Comparison of ENCODE assay signal across 25 cellular contexts in genomic region chr19:8023371-8023770, GRCh38. TPM values are rescaled to one million over a fixed set of nuclear protein-coding genes. Genes with fewer than 3 reads are reported as not detected.
"Had no signal": no experiment of that assay in that cellular context is flagged by ENCODE, and none has a peak within 500 bp of the region (broad histone marks: within the 10 kb centered on the region; RNA-seq: fewer than 3 reads in every experiment).

No MANE protein-coding gene starts in this region.

- DNase-seq: activated CD4-positive, alpha-beta T cell treated with anti-CD3 and anti-CD28 coated beads for 48 hours; activated CD4-positive, alpha-beta T cell treated with anti-CD3 and anti-CD28 coated beads, Interleukin-2, amount 50 U/mL, for 4 hours; activated CD4-positive, CD25-positive, alpha-beta regulatory T cell treated with anti-CD3 and anti-CD28 coated beads, Interleukin-2, amount 50 U/mL, for 72 hours; activated CD8-positive, alpha-beta memory T cell treated with anti-CD3 and anti-CD28 coated beads, Interleukin-2, amount 50 U/mL, for 48 hours; activated CD8-positive, alpha-beta T cell treated with anti-CD3 and anti-CD28 coated beads, Interleukin-2, amount 10 ng/mL, durations not matched to agents 7 days and 5 days; activated naive CD4-positive, alpha-beta T cell; activated naive CD8-positive, alpha-beta T cell treated with anti-CD3 and anti-CD28 coated beads, Interleukin-2, amount 50 U/mL, for 24 hours; activated T-cell treated with anti-CD3 and anti-CD28 coated beads, Interleukin-2, amount 50 U/mL, for 1 hour; brain microvascular endothelial cell; KG1; NCI-H1048; NCI-H146; NCI-H187 treated with DMSO at 0.1 percent for 48 hours; NCI-H2081 treated with DMSO at 0.1 percent for 48 hours; NCI-H446; NCI-H524; PC-3; SIG-M5; T-helper 17 cell; T-helper 9 cell had no signal

- ATAC-seq: activated CD8-positive, alpha-beta T cell treated with anti-CD3 and anti-CD28 coated beads, Interleukin-2, amount 10 ng/mL, durations not matched to agents 7 days and 5 days; activated naive CD4-positive, alpha-beta T cell treated with anti-CD3 and anti-CD28 coated beads, Interleukin-2, amount 50 U/mL, for 72 hours; activated naive CD8-positive, alpha-beta T cell treated with anti-CD3 and anti-CD28 coated beads, Interleukin-2, amount 50 U/mL, for 24 hours; PC-3; T-helper 17 cell; WTC11 had no signal

- H3K27ac ChIP-seq: brain microvascular endothelial cell, cardiac muscle cell had no signal

- H3K4me3 ChIP-seq: cardiac muscle cell had no signal

- H3K36me3 ChIP-seq: brain microvascular endothelial cell, cardiac muscle cell had no signal

- H3K27me3 ChIP-seq: brain microvascular endothelial cell, cardiac muscle cell had no signal

RNA-seq across cellular contexts. Expression of gene CCL25, which starts 29.2 kb away (rescaled TPM):
- total RNA-seq: cardiac muscle cell, LHCN-M2, M059J, PC-3, T-helper 17 cell, WTC11 had no signal
- polyA plus RNA-seq: cardiac muscle cell had no signal
